ENCODE assay signal across 8 cellular contexts in the genomic region with DNA sequence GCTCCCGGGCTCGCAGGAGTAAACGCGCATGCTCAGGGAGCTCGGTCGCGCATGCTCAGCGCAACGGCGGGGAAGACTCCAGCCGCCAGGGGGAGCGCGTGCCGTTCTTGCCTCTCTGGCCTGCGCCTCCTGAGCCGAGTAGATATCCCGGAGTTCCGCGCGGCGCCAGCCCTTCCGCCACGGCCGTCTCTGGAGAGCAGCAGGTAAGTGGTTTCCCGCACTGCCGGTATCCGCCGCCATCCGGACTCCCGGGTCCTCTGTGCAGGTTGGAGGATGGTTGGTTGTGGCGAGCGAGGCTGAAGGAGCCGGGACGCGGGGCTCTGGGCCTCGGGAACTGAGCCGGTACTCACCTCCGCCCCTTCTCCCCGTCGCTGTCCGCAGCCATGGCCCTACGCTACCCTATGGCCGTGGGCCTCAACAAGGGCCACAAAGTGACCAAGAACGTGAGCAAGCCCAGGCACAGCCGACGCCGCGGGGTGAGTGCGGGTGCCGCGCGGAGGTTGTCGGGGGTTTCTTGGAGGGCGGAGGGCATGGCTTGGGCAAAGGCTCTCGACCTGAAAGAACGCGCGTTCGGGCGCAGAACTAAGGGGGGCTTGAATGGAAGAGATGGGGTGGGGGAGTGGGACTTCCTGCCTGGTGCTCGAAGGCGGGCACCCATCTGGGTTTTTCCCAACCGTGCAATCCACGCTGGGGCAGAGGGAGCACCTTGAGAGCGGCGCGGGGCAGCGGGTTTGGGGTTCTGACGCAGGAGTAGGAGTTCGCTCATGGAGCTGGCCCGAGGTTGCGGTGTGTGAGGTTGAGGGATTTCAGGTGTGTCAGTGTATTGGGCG. TPM values are rescaled to one million over a fixed set of nuclear protein-coding genes. Genes with fewer than 3 reads are reported as not detected.
A peak's percentile ranks its signal among the peaks of the same experiment; 100 is the strongest.
DNase-seq lines count a peak whose midpoint lies in the region; ATAC-seq and TF ChIP-seq lines count a peak whose summit lies in the region.

A gene (plus strand): TSS at position 171 of the 830 bp plus-strand sequence. CDS start 213 bp downstream, at position 384.

- H3K79me1 ChIP-seq in trophoblast cell (ENCODE audit: low read length), result peaks cover 9% of the 10 kb centered on the region

- H2BK120ac ChIP-seq in trophoblast cell (ENCODE audit: insufficient read depth, low read length, poor library complexity), result peak within 1 kb of the TSS; percentile 65

- H3K27me3 ChIP-seq in trophoblast cell (ENCODE audit: insufficient read depth, low read length) (no peaks in the 10 kb centered on the region), transverse colon (no peaks in the 10 kb centered on the region)

- TF ChIP-seq POLR2A in transverse colon (IDR thresholded peaks at IDR 0.05), result peak; percentile 95

- peaks cover 41 to 43% of the 10 kb centered on the region in 2 experiments for H3K36me3 ChIP-seq in trophoblast cell (ENCODE audit: control insufficient read depth in 1 of 2, insufficient read depth in 2 of 2, low read length in 2 of 2)
- peaks cover 0 to 15% (median 3%) of the 10 kb centered on the region in 4 donors for H3K36me3 ChIP-seq in transverse colon

- H3K18ac ChIP-seq in trophoblast cell (ENCODE audit: low read length), result peak within 1 kb of the TSS; percentile 90

- TF ChIP-seq EP300 in transverse colon (IDR thresholded peaks at IDR 0.05; ENCODE audit: low read depth), result no peak

- H3K23ac ChIP-seq in trophoblast cell (ENCODE audit: low read length), result no peak within 1 kb of the TSS

- H4K12ac ChIP-seq in trophoblast cell (ENCODE audit: low read depth, low read length), result peak within 1 kb of the TSS; percentile 91

- H3K9ac ChIP-seq in trophoblast cell (ENCODE audit: low read length), result peak within 1 kb of the TSS; percentile 98

- H2AK5ac ChIP-seq in trophoblast cell (ENCODE audit: low read length), result peak within 1 kb of the TSS; percentile 94

- peak; percentile 95 to 99 (median 97) for TF ChIP-seq CTCF in transverse colon (IDR thresholded peaks at IDR 0.05)

- H3K27ac ChIP-seq in adipose tissue (ENCODE audit: low read depth, low read length) (peak within 1 kb of the TSS; percentile 72), trophoblast cell (ENCODE audit: low read depth, low read length) (peak within 1 kb of the TSS; percentile 70), transverse colon (peak within 1 kb of the TSS; percentile 91 to 93 (median 92))

- peak within 1 kb of the TSS; percentile 92 for H3K4me3 ChIP-seq in trophoblast cell (ENCODE audit: low read depth, low read length)
- H3K4me3 ChIP-seq in transverse colon, result peak within 1 kb of the TSS; percentile 58 to 80 (median 65)

- in situ Hi-C loops in transverse colon (cut with MboI; ENCODE audit: low pct_ligation_motif_present in 1 of 4, low pct_unique_long_range_greater_than_20kb in 1 of 4, low sequenced_read_pairs in 3 of 4), result no loop called here

- H2BK12ac ChIP-seq in trophoblast cell (ENCODE audit: low read length), result no peak within 1 kb of the TSS

- H3K9me3 ChIP-seq in trophoblast cell (ENCODE audit: insufficient read depth, low read depth, low read length) (no peaks in the 10 kb centered on the region), transverse colon (no peaks in the 10 kb centered on the region)

- peak within 1 kb of the TSS; percentile 82 for H2BK5ac ChIP-seq in trophoblast cell (ENCODE audit: low read depth, low read length, poor library complexity)

- intact Hi-C loops in cardiac septum (cut with DNase I) (loop anchor here (1.0 kb wide), 1 partner anchor 30 kb away; a partner anchor contains a TSS), transverse colon (cut with DNase I; ENCODE audit: low total_unique reads) (no loop called here)

- H4K8ac ChIP-seq in trophoblast cell (ENCODE audit: low read depth, low read length), result peak within 1 kb of the TSS; percentile 89

- H3K4me2 ChIP-seq in trophoblast cell (ENCODE audit: low read length), result peak within 1 kb of the TSS; percentile 59

- H2AFZ ChIP-seq in trophoblast cell (ENCODE audit: insufficient read depth, low read length, poor library complexity), result peak within 1 kb of the TSS; percentile 63

- ATAC-seq in HG02610 (IDR thresholded peaks at IDR 0.05; ENCODE audit: unreplicated experiment), result peak; percentile 40

- DNase-seq in GM04503 (ENCODE audit: low read depth) (peak; percentile 75), NCI-H1436 (lab: John Stamatoyannopoulos, UW) (peak; percentile 94), T follicular helper cell (ENCODE audit: low read depth) (peak; percentile 98), cardiac septum (ENCODE audit: low spot score) (peak; percentile 99), trophoblast cell (peak; percentile 99 to 100), transverse colon (peak; percentile 99)

- peaks cover 11 to 16% of the 10 kb centered on the region in 2 experiments for H3K4me1 ChIP-seq in trophoblast cell (ENCODE audit: control insufficient read depth in 1 of 2, insufficient read depth in 2 of 2, low read length in 2 of 2)
- peaks cover 0 to 39% (median 27%) of the 10 kb centered on the region in 4 donors for H3K4me1 ChIP-seq in transverse colon

- peak within 1 kb of the TSS; percentile 86 for H4K91ac ChIP-seq in trophoblast cell (ENCODE audit: low read depth, low read length)

- H3K4ac ChIP-seq in trophoblast cell (ENCODE audit: low read depth, low read length), result peak within 1 kb of the TSS; percentile 99

- 1% methylated on average over 69 to 73 of the region's 73 CpGs for WGBS in adipose tissue, 3 donors
- WGBS in trophoblast cell (ENCODE audit: extremely low coverage, insufficient coverage, insufficient read length), result no CpG with 5 or more reads among the region's 73 CpGs
- 1% methylated on average over 71 of the region's 73 CpGs; no CpG with 5 or more reads in 1 of the 2 donors for WGBS in transverse colon (ENCODE audit: low coverage in 1 of 2), 2 donors

- H3K14ac ChIP-seq in trophoblast cell (ENCODE audit: low read length), result peak within 1 kb of the TSS; percentile 99

- peaks cover 31% of the 10 kb centered on the region for H3K79me2 ChIP-seq in trophoblast cell (ENCODE audit: control insufficient read depth, insufficient read depth, low read length, poor library complexity)

RNA-seq across cellular contexts. Expression of the gene that starts here (rescaled TPM):
- 1,000 to 10,000 TPM; 1,118 to 1,631 (median 1,215) TPM for polyA plus RNA-seq in adipose tissue
- 337 TPM for total RNA-seq in cardiac septum
- 1,527 and 1,530 TPM in 2 replicates for polyA plus RNA-seq in trophoblast cell (2013)
- total RNA-seq in transverse colon, result 100 to 1,000 TPM in 3 of 4 donors, 10 to 100 TPM in 1; 87.9 to 636 (median 329) TPM

Comparison
In these comparisons a context has a peak if more than half of its experiments do, and no peak if none do; other contexts are left out.
1. Peak in every context shown above with its lines: DNase-seq, ATAC-seq, H3K4me3 ChIP-seq and H3K27ac ChIP-seq.